10 cellular contexts compared by ENCODE assay signal in genomic region chr1:185238447-185238846, GRCh38.
DNase-seq lines count a peak whose midpoint lies in the region; ATAC-seq and TF ChIP-seq lines count a peak whose summit lies in the region.
"Had no signal": no experiment of that assay in that cellular context is flagged by ENCODE, and none has a peak within 500 bp of the region (broad histone marks: within the 10 kb centered on the region; RNA-seq: fewer than 3 reads in every experiment).

No MANE protein-coding gene starts in this region.

- H3K4me1 ChIP-seq in CD8-positive, alpha-beta T cell (ENCODE audit: insufficient read depth, low read length): peaks cover 3% of the 10 kb centered on the region
- H3K4me1 ChIP-seq in IMR-90 (ENCODE audit: control insufficient read depth, insufficient read depth, low read length): no peaks in the 10 kb centered on the region
- H3K4me1 ChIP-seq in mesendoderm (ENCODE audit: control insufficient read depth, low read depth, low read length): no peaks in the 10 kb centered on the region

- no peak overlapping the region for H3K4ac ChIP-seq in IMR-90 (ENCODE audit: low read depth, low read length)
- H3K4ac ChIP-seq in mesendoderm (ENCODE audit: low read depth, low read length): no peak overlapping the region

- no peaks in the 10 kb centered on the region for H3K79me2 ChIP-seq in mesendoderm (ENCODE audit: control insufficient read depth, insufficient read depth, low read length)

- no peak overlapping the region for H2BK20ac ChIP-seq in IMR-90 (ENCODE audit: low read depth, low read length)

- no peak for TF ChIP-seq POLR2A in IMR-90 (IDR thresholded peaks at IDR 0.05; ENCODE audit: low read depth, low read length)

- intact Hi-C loops in CD8-positive, alpha-beta T cell (cut with DNase I, micrococcal nuclease): loop anchor here (1.0 to 10.0 kb wide), 6 partner anchors 78 to 432 kb away; partner anchors contain the start of gene IVNS1ABP (in 1 of the 2)
- intact Hi-C loops in IMR-90 (cut with micrococcal nuclease): loop anchor here (2.0 to 5.0 kb wide), 2 partner anchors 74 to 432 kb away; no protein-coding TSS in a partner anchor

- H3K18ac ChIP-seq in IMR-90 (ENCODE audit: low read depth, low read length): no peak overlapping the region
- no peak overlapping the region for H3K18ac ChIP-seq in mesendoderm (ENCODE audit: low read length)

- no peak overlapping the region for H4K91ac ChIP-seq in IMR-90 (ENCODE audit: insufficient read depth, low read depth, low read length)

- H3K4me3 Mint-ChIP-seq in CD8-positive, alpha-beta T cell: no peak overlapping the region

- no peaks in the 10 kb centered on the region for H3K27me3 Mint-ChIP-seq in CD8-positive, alpha-beta T cell (ENCODE audit: low read depth)

- H3K14ac ChIP-seq in IMR-90 (replicated peaks; ENCODE audit: low read depth, low read length): no peak overlapping the region

- H2BK5ac ChIP-seq in IMR-90 (ENCODE audit: low read depth, low read length, poor library complexity, severe bottlenecking): no peak overlapping the region
- no peak overlapping the region for H2BK5ac ChIP-seq in mesendoderm (ENCODE audit: low read length)

- no TSS peak for BruUV-seq in IMR-90 (replicated peaks; lab: Mats Ljungman, UMichigan)

- H3K56ac ChIP-seq in IMR-90 (ENCODE audit: extremely low read depth, insufficient read depth, low read length) (no peak overlapping the region), mesendoderm (ENCODE audit: low read length) (no peak overlapping the region)

- peaks cover 3% of the 10 kb centered on the region for H3K36me3 Mint-ChIP-seq in CD8-positive, alpha-beta T cell

- CTCF ChIA-PET in CD8-positive, alpha-beta T cell (lab: Charles Lee): interaction anchor here (0.7 to 4.4 kb wide), 28 partner anchors 9 to 457 kb away, joined by 3 to 39 read pairs (median 4); partner anchors contain the start of gene IVNS1ABP
- CTCF ChIA-PET in IMR-90 (lab: Yijun Ruan, JAX): interaction anchor here (0.7 to 2.7 kb wide), 8 partner anchors 8 to 431 kb away, joined by 3 to 10 read pairs (median 3); no protein-coding TSS in a partner anchor

- H3K36me3 ChIP-seq in CD8-positive, alpha-beta T cell (ENCODE audit: insufficient read depth, low read length): no peaks in the 10 kb centered on the region
- no peaks in the 10 kb centered on the region for H3K36me3 ChIP-seq in IMR-90 (ENCODE audit: control insufficient read depth, insufficient read depth, low read length)
- H3K36me3 ChIP-seq in mesendoderm (ENCODE audit: control insufficient read depth, insufficient read depth, low read length): no peaks in the 10 kb centered on the region

- no peak overlapping the region for H4K5ac ChIP-seq in IMR-90 (ENCODE audit: low read depth, low read length)
- no peak overlapping the region for H4K5ac ChIP-seq in mesendoderm (ENCODE audit: low read length)

- POLR2A ChIA-PET in CD8-positive, alpha-beta T cell (lab: Charles Lee): interaction anchor here (1.0 to 3.4 kb wide), 6 partner anchors 8 to 442 kb away, joined by 3 to 36 read pairs (median 4); partner anchors contain the start of gene IVNS1ABP
- POLR2A ChIA-PET in IMR-90 (lab: Charles Lee; ENCODE audit: unreplicated experiment): no interaction called here

- in situ Hi-C loops in IMR-90 (cut with MboI; ENCODE audit: low sequenced_read_pairs): no loop called here
- in situ Hi-C loops in astrocyte of the spinal cord (cut with HindIII; ENCODE audit: low sequenced_read_pairs): no loop called here

- H3K27ac ChIP-seq in CD8-positive, alpha-beta T cell (ENCODE audit: low read depth, low read length): no peak overlapping the region
- H3K27ac ChIP-seq in IMR-90 (ENCODE audit: insufficient read depth, low read length) (no peak overlapping the region), mesendoderm (ENCODE audit: low read depth, low read length) (no peak overlapping the region)

- peaks cover 26% of the 10 kb centered on the region for H3K4me1 Mint-ChIP-seq in CD8-positive, alpha-beta T cell (ENCODE audit: low read depth)

- H3K27me3 ChIP-seq in CD8-positive, alpha-beta T cell (ENCODE audit: insufficient read depth, low read length): no peaks in the 10 kb centered on the region
- no peaks in the 10 kb centered on the region for H3K27me3 ChIP-seq in IMR-90 (ENCODE audit: control insufficient read depth, insufficient read depth, low read length)
- no peaks in the 10 kb centered on the region for H3K27me3 ChIP-seq in mesendoderm (ENCODE audit: insufficient read depth, low read length, poor library complexity)

- DNase-seq in CD8-positive, alpha-beta T cell: no peak
- DNase-seq in IMR-90 (peak; percentile 47), astrocyte of the spinal cord (ENCODE audit: low read depth, low spot score) (peak; percentile 14), mesendoderm (peak; percentile 7), cerebellar nuclear complex (lab: John Stamatoyannopoulos, UW) (no peak), GM19240 (ENCODE audit: insufficient read length, low spot score) (no peak)
- no peak for DNase-seq in activated CD8-positive, alpha-beta memory T cell treated with anti-CD3 and anti-CD28 coated beads, Interleukin-2, amount 50 U/mL, for 48 hours
- DNase-seq: KBM-7; stimulated activated CD4-positive, alpha-beta T cell treated with anti-CD3 and anti-CD28 coated beads, Interleukin-15, amount 100 ng/mL, for 24 hours had no signal

- peaks cover 2% of the 10 kb centered on the region for H3K9me3 Mint-ChIP-seq in CD8-positive, alpha-beta T cell

- no peak overlapping the region for H3K27ac Mint-ChIP-seq in CD8-positive, alpha-beta T cell

- no peaks in the 10 kb centered on the region for H4K20me1 ChIP-seq in IMR-90 (ENCODE audit: insufficient read depth, low read length)

- H3K9me1 ChIP-seq in IMR-90 (ENCODE audit: insufficient read depth, low read length): no peaks in the 10 kb centered on the region

- WGBS in IMR-90 (ENCODE audit: extremely low coverage in 2 of 2, insufficient read length in 1 of 2), 2 experiments: no CpG with 5 or more reads among the region's 1 CpG
- 100% methylated on average over 1 of the region's 1 CpG for WGBS in mesendoderm (ENCODE audit: extremely low coverage, insufficient coverage, low lambda C conversion rate)

- no peak overlapping the region for H2AK9ac ChIP-seq in IMR-90 (replicated peaks; ENCODE audit: low read depth, low read length, poor library complexity)

- TF ChIP-seq CTCF in CD8-positive, alpha-beta T cell (IDR thresholded peaks at IDR 0.05): peak; percentile 74
- TF ChIP-seq CTCF in IMR-90 (conservative IDR thresholded peaks at IDR 0.05; ENCODE audit: low read depth, low read length) (peak; percentile 59), astrocyte of the spinal cord (IDR thresholded peaks at IDR 0.05; ENCODE audit: low read depth, low read length) (peak; percentile 46)

- H3K9ac ChIP-seq in IMR-90 (ENCODE audit: low read depth, low read length): no peak overlapping the region
- no peak overlapping the region for H3K9ac ChIP-seq in mesendoderm (ENCODE audit: low read length)

- dilution Hi-C loops in IMR-90 (cut with HindIII; ENCODE audit: low sequenced_read_pairs, unreplicated experiment): no loop called here

- no peak overlapping the region for H2AFZ ChIP-seq in IMR-90 (replicated peaks; ENCODE audit: low read length, poor library complexity)

- H2BK15ac ChIP-seq in IMR-90 (ENCODE audit: low read depth, low read length): no peak overlapping the region
- H2BK15ac ChIP-seq in mesendoderm (replicated peaks; ENCODE audit: low read depth): no peak overlapping the region

- H3K9me3 ChIP-seq in CD8-positive, alpha-beta T cell (ENCODE audit: low read length): no peaks in the 10 kb centered on the region
- no peaks in the 10 kb centered on the region for H3K9me3 ChIP-seq in IMR-90 (ENCODE audit: control insufficient read depth, insufficient read depth, low read length)

- H3K4me2 ChIP-seq in IMR-90 (ENCODE audit: low read depth, low read length) (no peak overlapping the region), mesendoderm (ENCODE audit: low read length) (no peak overlapping the region)

- no peak overlapping the region for H3K4me3 ChIP-seq in CD8-positive, alpha-beta T cell (ENCODE audit: low read depth, low read length)
- H3K4me3 ChIP-seq in IMR-90 (ENCODE audit: insufficient read depth, low read depth, low read length) (no peak overlapping the region), astrocyte of the spinal cord (ENCODE audit: low read depth, low read length) (no peak overlapping the region), mesendoderm (ENCODE audit: low read length) (no peak overlapping the region)

- H3K23ac ChIP-seq in IMR-90 (ENCODE audit: low read depth, low read length) (no peak overlapping the region), mesendoderm (ENCODE audit: low read length) (no peak overlapping the region)

- H2BK120ac ChIP-seq in IMR-90 (ENCODE audit: low read depth, low read length) (no peak overlapping the region), mesendoderm (ENCODE audit: low read depth, low read length) (no peak overlapping the region)

- H2AK5ac ChIP-seq in IMR-90 (ENCODE audit: low read depth, low read length) (no peak overlapping the region), mesendoderm (ENCODE audit: low read length) (no peak overlapping the region)

- H3K79me1 ChIP-seq in IMR-90 (ENCODE audit: low read depth in 1 of 2, low read length in 2 of 2) (no peaks in the 10 kb centered on the region), mesendoderm (ENCODE audit: low read length) (no peaks in the 10 kb centered on the region)

- H4K8ac ChIP-seq in IMR-90 (ENCODE audit: low read depth in 2 of 2, low read length in 2 of 2) (no peak overlapping the region), mesendoderm (ENCODE audit: low read depth, low read length) (no peak overlapping the region)

- peak; percentile 38 for ATAC-seq in CD8-positive, alpha-beta T cell
- ATAC-seq in IMR-90 (ENCODE audit: low read depth) (peak; percentile 49; the same call in 1 of the 2 replicates), GM18868 (IDR thresholded peaks at IDR 0.05; ENCODE audit: unreplicated experiment) (no peak)

- peak; percentile 63 for TF ChIP-seq RAD21 in IMR-90 (IDR thresholded peaks at IDR 0.05; ENCODE audit: low read length)

TF ChIP-seq in IMR-90, 13 proteins besides CTCF, POLR2A, EP300 and RAD21:
- TF ChIP-seq RCOR1 (IDR thresholded peaks at IDR 0.05; ENCODE audit: insufficient replicate concordance, low read length) (no peak), SMC3 (IDR thresholded peaks at IDR 0.05; ENCODE audit: low read depth, low read length) (peak; percentile 67)

Comparison
In these comparisons a context has a peak if more than half of its experiments do, and no peak if none do; other contexts are left out.
1. DNase-seq: peak in IMR-90 (single experiment), astrocyte of the spinal cord (single experiment) and mesendoderm (single experiment); none in CD8-positive, alpha-beta T cell (0 of 7), cerebellar nuclear complex (0 of 2), GM19240 (single experiment) and activated CD8-positive, alpha-beta memory T cell treated with anti-CD3 and anti-CD28 coated beads, Interleukin-2, amount 50 U/mL, for 48 hours (single experiment).
2. Peak in every context shown above with its lines, with median percentiles within 50 percentile points of each other: CTCF ChIP-seq.